In the genomic region with DNA sequence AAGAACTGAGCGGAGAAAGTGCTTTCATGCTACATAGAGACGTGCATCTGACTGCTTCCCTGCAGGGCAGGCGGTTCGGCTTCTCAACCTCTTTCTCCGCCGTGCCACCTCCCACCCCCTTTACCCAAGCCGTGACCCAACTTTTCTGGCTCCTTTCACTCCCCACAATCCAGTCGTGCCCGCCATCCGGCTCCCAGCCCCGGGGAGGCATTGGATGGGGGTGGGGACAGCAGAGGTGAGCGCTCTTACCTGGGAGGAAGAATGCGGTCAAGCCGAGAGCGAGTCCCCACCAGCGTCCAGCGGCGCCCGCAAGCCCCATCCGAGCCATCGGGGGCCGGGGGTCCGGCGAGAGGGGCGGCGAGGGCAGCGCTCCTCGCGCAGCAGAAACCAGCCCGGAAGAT, we compare ENCODE assay signal across 8 cellular contexts.
A peak's percentile ranks its signal among the peaks of the same experiment; 100 is the strongest.
DNase-seq lines count a peak whose midpoint lies in the region; ATAC-seq and TF ChIP-seq lines count a peak whose summit lies in the region.

No MANE protein-coding gene starts in this region.

- peak overlapping the region; percentile 86 for H3K27ac Mint-ChIP-seq in nephron progenitor cell

- peak; percentile 39 for DNase-seq in NCI-H748 (lab: John Stamatoyannopoulos, UW; ENCODE audit: unreplicated experiment)
- no peak for DNase-seq in NCI-H748 treated with DMSO at 0.1 percent for 48 hours (lab: John Stamatoyannopoulos, UW)
- DNase-seq in NT2/D1 (ENCODE audit: low read depth, low spot score) = no peak
- no peak for DNase-seq in nephron progenitor cell
- no peak for DNase-seq in NOMO-1 treated with DMSO at 0.1 percent for 48 hours (lab: John Stamatoyannopoulos, UW; ENCODE audit: unreplicated experiment)

- H3K4me3 Mint-ChIP-seq in nephron progenitor cell = peak overlapping the region; percentile 94

- ATAC-seq in GM18502 (IDR thresholded peaks at IDR 0.05; ENCODE audit: poor library complexity, unreplicated experiment) = no peak
- ATAC-seq in HG03565 (IDR thresholded peaks at IDR 0.05; ENCODE audit: unreplicated experiment) = no peak

- H3K9ac ChIP-seq in NT2/D1 (ENCODE audit: insufficient read length, low read depth) (peak overlapping the region; percentile 90), duodenal mucosa (ENCODE audit: low read depth in 1 of 2, low read length in 2 of 2) (peak overlapping the region; percentile 69 to 91)

- H3K27ac ChIP-seq in duodenal mucosa (ENCODE audit: low read depth, low read length) = no peak overlapping the region

- no peaks in the 10 kb centered on the region for H3K36me3 Mint-ChIP-seq in nephron progenitor cell (ENCODE audit: low read depth)

- H3K4me3 ChIP-seq in NT2/D1 (ENCODE audit: insufficient read length, low read depth) (peak overlapping the region; percentile 80), duodenal mucosa (ENCODE audit: low read depth in 1 of 2, low read length in 2 of 2) (peak overlapping the region; percentile 86 to 94)

- peaks cover 35% of the 10 kb centered on the region for H3K27me3 Mint-ChIP-seq in nephron progenitor cell (ENCODE audit: low read depth, poor library complexity)

- TF ChIP-seq CTCF in nephron progenitor cell (IDR thresholded peaks at IDR 0.05) = no peak

- peaks cover 52% of the 10 kb centered on the region for H3K4me1 Mint-ChIP-seq in nephron progenitor cell

- H3K4me1 ChIP-seq in NT2/D1 (ENCODE audit: insufficient read depth, insufficient read length) (peaks cover 18% of the 10 kb centered on the region), duodenal mucosa (ENCODE audit: control insufficient read depth in 1 of 2, insufficient read depth in 2 of 2, low read length in 2 of 2) (peaks cover 42 to 56% of the 10 kb centered on the region in 2 donors)

- H3K27me3 ChIP-seq in NT2/D1 (ENCODE audit: insufficient read depth, insufficient read length) = no peaks in the 10 kb centered on the region
- peaks cover 0 to 3% of the 10 kb centered on the region in 2 donors for H3K27me3 ChIP-seq in duodenal mucosa (ENCODE audit: control insufficient read depth in 1 of 2, insufficient read depth in 2 of 2, low read length in 2 of 2)

- no peaks in the 10 kb centered on the region for H3K9me3 Mint-ChIP-seq in nephron progenitor cell

- H3K9me3 ChIP-seq in NT2/D1 (ENCODE audit: insufficient read depth, low read length) (no peaks in the 10 kb centered on the region), duodenal mucosa (ENCODE audit: control insufficient read depth in 1 of 2, low read length in 2 of 2) (no peaks in the 10 kb centered on the region)

- H3K36me3 ChIP-seq in NT2/D1 (ENCODE audit: insufficient read depth, insufficient read length, low read length) (peaks cover 13% of the 10 kb centered on the region), duodenal mucosa (ENCODE audit: control insufficient read depth in 1 of 2, insufficient read depth in 2 of 2, low read length in 2 of 2) (no peaks in the 10 kb centered on the region)
